Comparison of ENCODE assay signal across 8 cellular contexts in genomic region chr7:143882020-143882610, GRCh38. TPM values are rescaled to one million over a fixed set of nuclear protein-coding genes. Genes with fewer than 3 reads are reported as not detected.
DNase-seq lines count a peak whose midpoint lies in the region; ATAC-seq and TF ChIP-seq lines count a peak whose summit lies in the region.

No MANE protein-coding gene starts in this region.

- peaks cover 0 to 61% (median 3%) of the 10 kb centered on the region in 3 donors for H3K4me1 ChIP-seq in gastroesophageal sphincter

- H3K27ac ChIP-seq in gastroesophageal sphincter: peak overlapping the region; percentile 26 to 85 (median 84)

- POLR2A ChIA-PET in T-cell (lab: Charles Lee): no interaction called here

- no peak overlapping the region for H3K27ac Mint-ChIP-seq in T-cell
- H3K27ac Mint-ChIP-seq in natural killer cell treated with Interleukin-12 subunit alpha and Interleukin-12 subunit beta and Interleukin-15 and Interleukin-18, amount 100 ng/mL, for 72 hours: no peak overlapping the region

- H3K4me3 ChIP-seq in GM08714 (ENCODE audit: low read length): peak overlapping the region; percentile 10; the same call in 1 of the 2 replicates
- H3K4me3 ChIP-seq in gastroesophageal sphincter: peak overlapping the region; percentile 70 to 73

- ATAC-seq in T-cell (replicated peaks in 1 of 4) (peak in 1 of 4 experiments; percentile 20), gastroesophageal sphincter (peak; percentile 71), HG02870 (IDR thresholded peaks at IDR 0.05; ENCODE audit: unreplicated experiment) (no peak), HG03442 (IDR thresholded peaks at IDR 0.05; ENCODE audit: unreplicated experiment) (no peak), GM21423 (IDR thresholded peaks at IDR 0.05; ENCODE audit: unreplicated experiment) (no peak)
- ATAC-seq in natural killer cell treated with Interleukin-12 subunit alpha and Interleukin-12 subunit beta and Interleukin-15 and Interleukin-18, amount 100 ng/mL, for 72 hours: no peak

- CTCF ChIA-PET in T-cell (lab: Charles Lee): no interaction called here

- H3K4me3 Mint-ChIP-seq in T-cell: peak overlapping the region in 2 of 3 donors; percentile 42 to 67
- peak overlapping the region; percentile 20 for H3K4me3 Mint-ChIP-seq in natural killer cell treated with Interleukin-12 subunit alpha and Interleukin-12 subunit beta and Interleukin-15 and Interleukin-18, amount 100 ng/mL, for 72 hours

- H3K4me1 Mint-ChIP-seq in T-cell: peaks cover 19 to 36% (median 25%) of the 10 kb centered on the region in 3 donors
- H3K4me1 Mint-ChIP-seq in natural killer cell treated with Interleukin-12 subunit alpha and Interleukin-12 subunit beta and Interleukin-15 and Interleukin-18, amount 100 ng/mL, for 72 hours (ENCODE audit: low read depth in 2 of 2): peaks cover 5 to 14% of the 10 kb centered on the region in 2 donors

- no peaks in the 10 kb centered on the region for H3K9me3 Mint-ChIP-seq in T-cell
- H3K9me3 Mint-ChIP-seq in natural killer cell treated with Interleukin-12 subunit alpha and Interleukin-12 subunit beta and Interleukin-15 and Interleukin-18, amount 100 ng/mL, for 72 hours: no peaks in the 10 kb centered on the region

- no peaks in the 10 kb centered on the region for H3K9me3 ChIP-seq in gastroesophageal sphincter

- no peaks in the 10 kb centered on the region for H3K27me3 ChIP-seq in gastroesophageal sphincter

- H3K36me3 ChIP-seq in gastroesophageal sphincter: no peaks in the 10 kb centered on the region

- TF ChIP-seq EP300 in gastroesophageal sphincter (IDR thresholded peaks at IDR 0.05): no peak

- 0 to 7% methylated on average over 3 to 4 of the region's 23 CpGs for WGBS in gastroesophageal sphincter (ENCODE audit: low coverage in 1 of 2), 2 donors

- no peak for TF ChIP-seq POLR2A in gastroesophageal sphincter (IDR thresholded peaks at IDR 0.05)

- DNase-seq in T-cell: no peak
- no peak for DNase-seq in natural killer cell treated with Interleukin-12 subunit alpha and Interleukin-12 subunit beta and Interleukin-15 and Interleukin-18, amount 100 ng/mL, for 72 hours (ENCODE audit: low spot score)
- DNase-seq in NK-92 treated with Interleukin-12 subunit alpha and Interleukin-12 subunit beta, amount 100 ng/mL, for 24 hours (lab: John Stamatoyannopoulos, UW): no peak

- no peak for TF ChIP-seq CTCF in gastroesophageal sphincter (IDR thresholded peaks at IDR 0.05)

- H3K36me3 Mint-ChIP-seq in T-cell: peaks cover 9% of the 10 kb centered on the region
- peaks cover 9% of the 10 kb centered on the region for H3K36me3 Mint-ChIP-seq in natural killer cell treated with Interleukin-12 subunit alpha and Interleukin-12 subunit beta and Interleukin-15 and Interleukin-18, amount 100 ng/mL, for 72 hours

- peaks cover 36 to 38% of the 10 kb centered on the region in 2 donors for H3K27me3 Mint-ChIP-seq in T-cell
- peaks cover 21 to 38% of the 10 kb centered on the region in 2 donors for H3K27me3 Mint-ChIP-seq in natural killer cell treated with Interleukin-12 subunit alpha and Interleukin-12 subunit beta and Interleukin-15 and Interleukin-18, amount 100 ng/mL, for 72 hours

RNA-seq across cellular contexts. Expression of gene TCAF1, which starts 19.9 kb away (rescaled TPM):
- total RNA-seq in T-cell (10 to 100 TPM; 12.9 to 15.0 (median 13.5) TPM), gastroesophageal sphincter (10 to 100 TPM; 34.7 to 66.7 (median 57.7) TPM)
- 10 to 100 TPM in 1 of 2 donors, 1 to 10 TPM in 1; 7.4 to 13.5 TPM for total RNA-seq in natural killer cell treated with Interleukin-12 subunit alpha and Interleukin-12 subunit beta and Interleukin-15 and Interleukin-18, amount 100 ng/mL, for 72 hours

RNA-seq across cellular contexts. Expression of gene OR2F2, which starts 52.9 kb away (rescaled TPM):
- total RNA-seq in T-cell (not detected), gastroesophageal sphincter (not detected)
- total RNA-seq in natural killer cell treated with Interleukin-12 subunit alpha and Interleukin-12 subunit beta and Interleukin-15 and Interleukin-18, amount 100 ng/mL, for 72 hours: not detected
